ENCODE assay signal across 12 cellular contexts in the genomic region with DNA sequence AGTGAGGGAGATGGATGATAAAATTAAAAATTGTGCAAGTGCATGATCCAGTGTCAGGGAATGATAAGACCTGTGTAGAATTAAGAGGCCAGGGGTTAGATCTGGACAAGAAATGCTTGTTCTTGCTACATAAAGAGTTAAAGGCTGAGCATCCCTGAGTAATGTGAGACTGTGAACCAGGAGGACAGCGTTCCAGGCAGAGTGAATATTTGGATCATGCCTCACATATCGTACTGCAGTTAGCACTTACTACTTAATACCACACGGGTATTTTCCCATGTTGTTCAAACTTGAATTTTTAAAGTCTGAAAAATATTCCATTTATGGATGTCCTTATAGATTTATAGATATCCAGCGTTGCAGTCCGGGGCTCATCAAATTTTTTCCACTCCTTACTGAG.
"Had no signal": no experiment of that assay in that cellular context is flagged by ENCODE, and none has a peak within 500 bp of the region (broad histone marks: within the 10 kb centered on the region; RNA-seq: fewer than 3 reads in every experiment).

No MANE protein-coding gene starts in this region.

- H3K36me3 ChIP-seq: breast epithelium, gastroesophageal sphincter, right atrium auricular region, suprapubic skin had no signal

- H3K27me3 ChIP-seq: right atrium auricular region, suprapubic skin had no signal

- H3K9me3 ChIP-seq: breast epithelium, gastroesophageal sphincter, right atrium auricular region, suprapubic skin had no signal

- H3K4me1 ChIP-seq: breast epithelium, gastroesophageal sphincter, right atrium auricular region, suprapubic skin had no signal

- H3K27ac ChIP-seq: breast epithelium, gastroesophageal sphincter, right atrium auricular region, suprapubic skin had no signal

- DNase-seq: activated naive CD8-positive, alpha-beta T cell treated with anti-CD3 and anti-CD28 coated beads for 36 hours; cerebellar nuclear complex; effector memory CD4-positive, alpha-beta T cell; islet precursor cell; natural killer cell; small intestine had no signal

- ATAC-seq: activated CD4-positive, CD25-positive, alpha-beta regulatory T cell treated with anti-CD3 and anti-CD28 coated beads, Interleukin-2, amount 50 U/mL, for 24 hours; gastroesophageal sphincter; left lobe of liver; natural killer cell had no signal

- H3K4me3 ChIP-seq: breast epithelium, gastroesophageal sphincter, right atrium auricular region, suprapubic skin had no signal
